9 cellular contexts compared by ENCODE assay signal in genomic region chr16:67993207-67994036, GRCh38. TPM values are rescaled to one million over a fixed set of nuclear protein-coding genes. Genes with fewer than 3 reads are reported as not detected.
DNase-seq lines count a peak whose midpoint lies in the region; ATAC-seq and TF ChIP-seq lines count a peak whose summit lies in the region.
"Had no signal": no experiment of that assay in that cellular context is flagged by ENCODE, and none has a peak within 500 bp of the region (broad histone marks: within the 10 kb centered on the region; RNA-seq: fewer than 3 reads in every experiment).

No MANE protein-coding gene starts in this region.

- no peak overlapping the region for H3K27ac ChIP-seq in neuronal stem cell (replicated peaks; ENCODE audit: low read length)
- no peak overlapping the region for H3K27ac ChIP-seq in stomach smooth muscle (ENCODE audit: low read length)

- H3K9me3 Mint-ChIP-seq in activated T-helper 17 cell treated with anti-CD3 and anti-CD28 coated beads, Interleukin-2, amount 50 U/mL, for 72 hours, result no peaks in the 10 kb centered on the region

- no peaks in the 10 kb centered on the region for H3K36me3 Mint-ChIP-seq in activated T-helper 17 cell treated with anti-CD3 and anti-CD28 coated beads, Interleukin-2, amount 50 U/mL, for 72 hours (ENCODE audit: low read depth)

- H3K4me2 ChIP-seq in neuronal stem cell (ENCODE audit: insufficient read depth, low read length, poor library complexity, severe bottlenecking), result peak overlapping the region; percentile 40

- peak; percentile 38 for ATAC-seq in GM19468 (IDR thresholded peaks at IDR 0.05; ENCODE audit: extremely low read depth, unreplicated experiment)
- peak; percentile 89 for ATAC-seq in activated T-helper 17 cell treated with anti-CD3 and anti-CD28 coated beads, Interleukin-2, amount 50 U/mL, for 72 hours (replicated peaks)

- H3K4me1 Mint-ChIP-seq in activated T-helper 17 cell treated with anti-CD3 and anti-CD28 coated beads, Interleukin-2, amount 50 U/mL, for 72 hours, result peaks cover 13% of the 10 kb centered on the region

- peak overlapping the region; percentile 98 for H2AFZ ChIP-seq in neuronal stem cell (ENCODE audit: low read length)

- H2BK5ac ChIP-seq in neuronal stem cell (ENCODE audit: low read length), result no peak overlapping the region

- peak overlapping the region; percentile 82 for H3K14ac ChIP-seq in neuronal stem cell (ENCODE audit: low read length)

- peak; percentile 87 for DNase-seq in CMK (ENCODE audit: low read depth)
- peak; percentile 65 for DNase-seq in HT1080 (ENCODE audit: low read depth)
- peak; percentile 79 for DNase-seq in RKO (ENCODE audit: low spot score)
- peak; percentile 59 for DNase-seq in fibroblast of the aortic adventitia (ENCODE audit: low read depth)
- DNase-seq in neuronal stem cell (ENCODE audit: low spot score), result peak; percentile 65

- H3K79me1 ChIP-seq in neuronal stem cell (ENCODE audit: low read depth, low read length), result peaks cover 2% of the 10 kb centered on the region

- no CpG with 5 or more reads among the region's 38 CpGs for WGBS in neuronal stem cell (ENCODE audit: extremely low coverage in 2 of 2, insufficient read length in 2 of 2, insufficient replicate concordance in 1 of 2), 2 donors

- H3K27me3 Mint-ChIP-seq in activated T-helper 17 cell treated with anti-CD3 and anti-CD28 coated beads, Interleukin-2, amount 50 U/mL, for 72 hours, result no peaks in the 10 kb centered on the region

- H3K4me3 Mint-ChIP-seq in activated T-helper 17 cell treated with anti-CD3 and anti-CD28 coated beads, Interleukin-2, amount 50 U/mL, for 72 hours, result peak overlapping the region; percentile 86

- peak overlapping the region; percentile 92 for H3K18ac ChIP-seq in neuronal stem cell (ENCODE audit: low read length)

- H3K4me1 ChIP-seq in neuronal stem cell (ENCODE audit: control insufficient read depth in 2 of 2, insufficient read depth in 1 of 2, low read depth in 1 of 2, low read length in 2 of 2) (peaks cover 0 to 3% of the 10 kb centered on the region in 2 donors), stomach smooth muscle (ENCODE audit: control insufficient read depth, insufficient read depth, low read length) (peaks cover 10% of the 10 kb centered on the region)

- H2BK120ac ChIP-seq in neuronal stem cell (ENCODE audit: low read depth, low read length), result peak overlapping the region; percentile 97

- H3K9ac ChIP-seq in neuronal stem cell (ENCODE audit: low read depth, low read length, poor library complexity) (peak overlapping the region; percentile 77), stomach smooth muscle (ENCODE audit: low read length in 2 of 2) (peak overlapping the region; percentile 58 to 68)

- H3K9me3 ChIP-seq in neuronal stem cell (replicated peaks in 1 of 2; ENCODE audit: control insufficient read depth in 2 of 2, insufficient read depth in 1 of 2, low read depth in 1 of 2, low read length in 2 of 2), result peaks cover 0 to 5% of the 10 kb centered on the region in 2 donors
- no peaks in the 10 kb centered on the region for H3K9me3 ChIP-seq in stomach smooth muscle (ENCODE audit: control insufficient read depth in 2 of 2, low read length in 2 of 2)

- H2BK15ac ChIP-seq in neuronal stem cell (ENCODE audit: low read length), result peak overlapping the region; percentile 97

- peak; percentile 86 for TF ChIP-seq CTCF in fibroblast of the aortic adventitia (IDR thresholded peaks at IDR 0.05; ENCODE audit: insufficient read depth, low read length)

- H3K4me3 ChIP-seq in fibroblast of the aortic adventitia (ENCODE audit: low read depth, low read length) (peak overlapping the region; percentile 40), neuronal stem cell (ENCODE audit: low read length in 2 of 2) (no peak overlapping the region), stomach smooth muscle (ENCODE audit: low read length in 2 of 2) (peak overlapping the region; percentile 25 to 69)

- H3K36me3 ChIP-seq in neuronal stem cell (replicated peaks in 1 of 2; ENCODE audit: control insufficient read depth in 2 of 2, insufficient read depth in 2 of 2, low read length in 2 of 2) (no peaks in the 10 kb centered on the region), stomach smooth muscle (ENCODE audit: control insufficient read depth in 2 of 2, insufficient read depth in 2 of 2, low read length in 2 of 2) (no peaks in the 10 kb centered on the region)

- peak overlapping the region; percentile 91 for H3K23ac ChIP-seq in neuronal stem cell (ENCODE audit: low read depth, low read length, poor library complexity)

- H4K91ac ChIP-seq in neuronal stem cell (ENCODE audit: low read depth, low read length, poor library complexity), result peak overlapping the region; percentile 72

- peak overlapping the region; percentile 100 for H4K8ac ChIP-seq in neuronal stem cell (ENCODE audit: low read depth, low read length)

- H3K4ac ChIP-seq in neuronal stem cell (ENCODE audit: low read length), result peak overlapping the region; percentile 76

- peak overlapping the region; percentile 95 for H2AK5ac ChIP-seq in neuronal stem cell (ENCODE audit: low read depth, low read length)

- peak overlapping the region; percentile 92 for H3K27ac Mint-ChIP-seq in activated T-helper 17 cell treated with anti-CD3 and anti-CD28 coated beads, Interleukin-2, amount 50 U/mL, for 72 hours

- peak overlapping the region; percentile 84 for H2BK12ac ChIP-seq in neuronal stem cell (ENCODE audit: low read length)

- H3K27me3 ChIP-seq in neuronal stem cell (ENCODE audit: control insufficient read depth in 3 of 3, insufficient read depth in 3 of 3, low read depth in 1 of 3, low read length in 3 of 3), result peaks cover 0 to 36% (median 7%) of the 10 kb centered on the region in 3 experiments
- no peaks in the 10 kb centered on the region for H3K27me3 ChIP-seq in stomach smooth muscle (ENCODE audit: control insufficient read depth in 1 of 2, insufficient read depth in 2 of 2, low read length in 2 of 2)

RNA-seq across cellular contexts. Expression of gene DPEP2, which starts 5.9 kb away (rescaled TPM):
- total RNA-seq in HT1080 (2014; rRNA removed; shearing (Covaris generic)), result not detected in 2 replicates
- not detected in 2 replicates for polyA plus RNA-seq in HT1080 (2015; cell fraction: cytosol; rRNA removed)
- polyA plus RNA-seq in HT1080 (2015; cell fraction: nucleus; rRNA removed), result not detected in 2 replicates
- 1 to 10 TPM; 2.8 to 7.3 TPM for total RNA-seq in activated T-helper 17 cell treated with anti-CD3 and anti-CD28 coated beads, Interleukin-2, amount 50 U/mL, for 72 hours
- total RNA-seq in fibroblast of the aortic adventitia (ENCODE audit: low replicate concordance), result not detected in 2 replicates
- not detected for polyA plus RNA-seq in neuronal stem cell (2013, experiment 1 of 2)
- not detected for polyA plus RNA-seq in neuronal stem cell (2013, experiment 2 of 2)

RNA-seq across cellular contexts. Expression of gene DPEP3, which starts 13.1 kb away (rescaled TPM):
- total RNA-seq in HT1080 (2014; rRNA removed; shearing (Covaris generic)), result not detected in 2 replicates
- polyA plus RNA-seq in HT1080 (2015; cell fraction: cytosol; rRNA removed), result 0.06 TPM in 1 of 2 replicates, not detected in the other
- not detected in 2 replicates for polyA plus RNA-seq in HT1080 (2015; cell fraction: nucleus; rRNA removed)
- under 1 TPM in 1 of 2 donors, not detected in 1; 0.19 TPM for total RNA-seq in activated T-helper 17 cell treated with anti-CD3 and anti-CD28 coated beads, Interleukin-2, amount 50 U/mL, for 72 hours
- total RNA-seq in fibroblast of the aortic adventitia (ENCODE audit: low replicate concordance), result not detected in 2 replicates
- 0.56 TPM for polyA plus RNA-seq in neuronal stem cell (2013, experiment 1 of 2)
- polyA plus RNA-seq in neuronal stem cell (2013, experiment 2 of 2), result 0.29 TPM
- total RNA-seq: dermis microvascular lymphatic vessel endothelial cell had no signal

RNA-seq across cellular contexts. Expression of gene DPEP2NB, which starts 22.3 kb away (rescaled TPM):
- not detected in 2 replicates for total RNA-seq in HT1080 (2014; rRNA removed; shearing (Covaris generic))
- not detected in 2 replicates for polyA plus RNA-seq in HT1080 (2015; cell fraction: cytosol; rRNA removed)
- not detected in 2 replicates for polyA plus RNA-seq in HT1080 (2015; cell fraction: nucleus; rRNA removed)
- not detected for total RNA-seq in activated T-helper 17 cell treated with anti-CD3 and anti-CD28 coated beads, Interleukin-2, amount 50 U/mL, for 72 hours
- total RNA-seq in fibroblast of the aortic adventitia (ENCODE audit: low replicate concordance), result not detected in 2 replicates
- polyA plus RNA-seq in neuronal stem cell (2013, experiment 1 of 2), result not detected
- not detected for polyA plus RNA-seq in neuronal stem cell (2013, experiment 2 of 2)
- total RNA-seq: dermis microvascular lymphatic vessel endothelial cell had no signal

RNA-seq across cellular contexts. Expression of gene SLC12A4, which starts 25.0 kb away (rescaled TPM):
- total RNA-seq in HT1080 (2014; rRNA removed; shearing (Covaris generic)), result 17.3 and 21.5 TPM in 2 replicates
- polyA plus RNA-seq in HT1080 (2015; cell fraction: cytosol; rRNA removed), result 12.8 and 15.6 TPM in 2 replicates
- polyA plus RNA-seq in HT1080 (2015; cell fraction: nucleus; rRNA removed), result 77.7 and 93.2 TPM in 2 replicates
- total RNA-seq in activated T-helper 17 cell treated with anti-CD3 and anti-CD28 coated beads, Interleukin-2, amount 50 U/mL, for 72 hours, result 10 to 100 TPM; 34.6 to 47.0 TPM
- total RNA-seq in fibroblast of the aortic adventitia (ENCODE audit: low replicate concordance), result 32.1 and 65.6 TPM in 2 replicates
- 34.0 TPM for polyA plus RNA-seq in neuronal stem cell (2013, experiment 1 of 2)
- 32.4 TPM for polyA plus RNA-seq in neuronal stem cell (2013, experiment 2 of 2)

RNA-seq across cellular contexts. Expression of gene DDX28, which starts 29.6 kb away (rescaled TPM):
- 18.9 and 22.5 TPM in 2 replicates for total RNA-seq in HT1080 (2014; rRNA removed; shearing (Covaris generic))
- 13.1 and 17.9 TPM in 2 replicates for polyA plus RNA-seq in HT1080 (2015; cell fraction: cytosol; rRNA removed)
- polyA plus RNA-seq in HT1080 (2015; cell fraction: nucleus; rRNA removed), result 18.6 and 19.5 TPM in 2 replicates
- 10 to 100 TPM in 1 of 2 donors, 1 to 10 TPM in 1; 7.2 to 18.7 TPM for total RNA-seq in activated T-helper 17 cell treated with anti-CD3 and anti-CD28 coated beads, Interleukin-2, amount 50 U/mL, for 72 hours
- 5.6 and 9.9 TPM in 2 replicates for total RNA-seq in fibroblast of the aortic adventitia (ENCODE audit: low replicate concordance)
- polyA plus RNA-seq in neuronal stem cell (2013, experiment 1 of 2), result 5.3 TPM
- polyA plus RNA-seq in neuronal stem cell (2013, experiment 2 of 2), result 5.0 TPM

Comparison
In these comparisons a context has a peak if more than half of its experiments do, and no peak if none do; other contexts are left out.
1. H3K4me3 ChIP-seq: peak in fibroblast of the aortic adventitia (single experiment) and stomach smooth muscle (2 of 2); none in neuronal stem cell (0 of 2).
2. Peak in every context shown above with its lines, with median percentiles within 50 percentile points of each other: DNase-seq.